ENCODE assay signal across 14 cellular contexts in the genomic region with DNA sequence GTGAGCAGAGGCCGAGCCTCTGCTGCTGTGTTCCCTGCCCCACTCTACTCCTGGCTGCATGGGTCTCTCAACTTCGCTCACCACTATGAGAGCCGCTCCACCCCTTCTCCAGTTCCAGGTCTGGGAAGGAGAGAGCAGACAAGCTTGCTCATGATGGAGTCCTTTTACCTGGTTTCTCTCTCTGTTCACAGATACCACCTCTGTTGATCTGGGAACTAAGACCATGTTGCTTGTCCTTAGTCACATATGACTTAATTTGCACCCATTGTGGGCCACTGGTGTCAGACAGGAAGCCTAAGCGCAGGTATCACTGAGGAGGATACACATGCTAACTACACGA. TPM values are rescaled to one million over a fixed set of nuclear protein-coding genes. Genes with fewer than 3 reads are reported as not detected.
A peak's percentile ranks its signal among the peaks of the same experiment; 100 is the strongest.
DNase-seq lines count a peak whose midpoint lies in the region; ATAC-seq, FAIRE-seq and TF ChIP-seq lines count a peak whose summit lies in the region.
"Had no signal": no experiment of that assay in that cellular context is flagged by ENCODE, and none has a peak within 500 bp of the region (broad histone marks: within the 10 kb centered on the region; RNA-seq: fewer than 3 reads in every experiment).

No MANE protein-coding gene starts in this region.

- peak overlapping the region; percentile 41 for H3K9ac ChIP-seq in astrocyte (ENCODE audit: low read length)

- H3K9me3 Mint-ChIP-seq in T-helper 2 cell treated with Interferon-gamma antibody and Interleukin-4, amounts not matched to agents 5 μg/mL and 100 μg/mL, for 36 hours = no peaks in the 10 kb centered on the region
- peaks cover 2% of the 10 kb centered on the region for H3K9me3 Mint-ChIP-seq in astrocyte (ENCODE audit: unreplicated experiment)

- peaks cover 9% of the 10 kb centered on the region for H4K20me1 ChIP-seq in astrocyte (ENCODE audit: insufficient read depth, low read length)
- no peaks in the 10 kb centered on the region for H4K20me1 ChIP-seq in osteoblast (ENCODE audit: insufficient read depth, low read length)

- H3K4me1 ChIP-seq in HEK293 (ENCODE audit: control insufficient read depth, insufficient read depth, low read length) (no peaks in the 10 kb centered on the region), astrocyte (ENCODE audit: insufficient read depth, low read length) (peaks cover 26% of the 10 kb centered on the region), osteoblast (ENCODE audit: insufficient read depth, low read length) (peaks cover 8% of the 10 kb centered on the region)

- H3K9me3 ChIP-seq in HEK293 (ENCODE audit: control insufficient read depth, insufficient read depth, low read depth, low read length) = no peaks in the 10 kb centered on the region
- H3K9me3 ChIP-seq in astrocyte (ENCODE audit: insufficient read depth, low read depth, low read length) = no peaks in the 10 kb centered on the region
- no peaks in the 10 kb centered on the region for H3K9me3 ChIP-seq in osteoblast (ENCODE audit: low read depth, low read length)

- H3K36me3 Mint-ChIP-seq in T-helper 2 cell treated with Interferon-gamma antibody and Interleukin-4, amounts not matched to agents 5 μg/mL and 100 μg/mL, for 36 hours (ENCODE audit: low read depth) = peaks cover 52% of the 10 kb centered on the region
- peaks cover 9% of the 10 kb centered on the region for H3K36me3 Mint-ChIP-seq in astrocyte (ENCODE audit: low read depth, unreplicated experiment)

- POLR2A ChIA-PET in HEK293 (lab: Yijun Ruan, JAX) = interaction anchor here (0.7 to 0.8 kb wide), 2 partner anchors 19 to 142 kb away, joined by 3 read pairs; no protein-coding TSS in a partner anchor

- peak overlapping the region; percentile 61 for H3K4me2 ChIP-seq in astrocyte (ENCODE audit: low read length)
- H3K4me2 ChIP-seq in osteoblast (ENCODE audit: insufficient read depth, low read length) = no peak overlapping the region

- H3K4me3 Mint-ChIP-seq in T-helper 2 cell treated with Interferon-gamma antibody and Interleukin-4, amounts not matched to agents 5 μg/mL and 100 μg/mL, for 36 hours = no peak overlapping the region
- H3K4me3 Mint-ChIP-seq in astrocyte (ENCODE audit: unreplicated experiment) = no peak overlapping the region

- no peak for FAIRE-seq in astrocyte (lab: Jason Lieb, UNC)
- FAIRE-seq: urothelium cell line had no signal

- H3K27me3 ChIP-seq in astrocyte (ENCODE audit: insufficient read depth, low read length) = no peaks in the 10 kb centered on the region
- no peaks in the 10 kb centered on the region for H3K27me3 ChIP-seq in osteoblast (ENCODE audit: insufficient read depth, low read length)

- H2AFZ ChIP-seq in astrocyte (ENCODE audit: low read depth, low read length) (peak overlapping the region; percentile 65), osteoblast (ENCODE audit: low read length) (peak overlapping the region; percentile 2)

- H3K27ac ChIP-seq in HEK293 (ENCODE audit: extremely low read depth, low read depth, low read length) (0 out of 2 replicates have a peak overlapping the region, but pooled peaks have one; percentile 1), astrocyte (ENCODE audit: low read depth, low read length) (no peak overlapping the region), osteoblast (ENCODE audit: low read depth, low read length) (no peak overlapping the region)

- ATAC-seq in HG02840 (IDR thresholded peaks at IDR 0.05; ENCODE audit: low FRiP score, unreplicated experiment) = no peak
- ATAC-seq: Right ventricle myocardium inferior had no signal

- H3K36me3 ChIP-seq in HEK293 (ENCODE audit: control insufficient read depth in 2 of 2, insufficient read depth in 1 of 2, low read length in 2 of 2) (peaks cover 28 to 82% of the 10 kb centered on the region in 2 experiments), astrocyte (ENCODE audit: insufficient read depth, low read length) (no peaks in the 10 kb centered on the region), osteoblast (ENCODE audit: insufficient read depth, low read length) (peaks cover 12% of the 10 kb centered on the region)

- no peaks in the 10 kb centered on the region for H3K4me1 Mint-ChIP-seq in T-helper 2 cell treated with Interferon-gamma antibody and Interleukin-4, amounts not matched to agents 5 μg/mL and 100 μg/mL, for 36 hours (ENCODE audit: low read depth)
- H3K4me1 Mint-ChIP-seq in astrocyte (ENCODE audit: low read depth, unreplicated experiment) = peaks cover 24% of the 10 kb centered on the region

- no peaks in the 10 kb centered on the region for H3K27me3 Mint-ChIP-seq in T-helper 2 cell treated with Interferon-gamma antibody and Interleukin-4, amounts not matched to agents 5 μg/mL and 100 μg/mL, for 36 hours (ENCODE audit: low read depth)
- H3K27me3 Mint-ChIP-seq in astrocyte (ENCODE audit: low read depth, unreplicated experiment) = no peaks in the 10 kb centered on the region

- DNase-seq in T-helper 2 cell treated with Interferon-gamma antibody and Interleukin-4, amounts not matched to agents 5 μg/mL and 100 μg/mL, for 36 hours (ENCODE audit: low spot score) = no peak
- DNase-seq in T-helper 2 cell (no peak), astrocyte (ENCODE audit: low read depth) (peak; percentile 47), osteoblast (ENCODE audit: insufficient read length, low spot score, missing footprints) (peak; percentile 54), putamen (ENCODE audit: low spot score) (no peak), HuH-7 (ENCODE audit: low spot score) (no peak)
- DNase-seq: caudate nucleus, GOT3, MV-4-11 had no signal

- CTCF ChIA-PET in HEK293 (lab: Yijun Ruan, JAX) = interaction anchor here (1.2 to 1.8 kb wide), 2 partner anchors 157 to 697 kb away, joined by 4 to 7 read pairs; no protein-coding TSS in a partner anchor

- no peak overlapping the region for H3K4me3 ChIP-seq in HEK293 (ENCODE audit: low read depth, low read length)
- H3K4me3 ChIP-seq in astrocyte (ENCODE audit: insufficient read depth, low read depth, low read length) = no peak overlapping the region
- no peak overlapping the region for H3K4me3 ChIP-seq in osteoblast (ENCODE audit: insufficient read depth, low read length)
- H3K4me3 ChIP-seq: lung had no signal

- no peaks in the 10 kb centered on the region for H3K79me2 ChIP-seq in astrocyte (ENCODE audit: insufficient read depth, low read length)
- no peaks in the 10 kb centered on the region for H3K79me2 ChIP-seq in osteoblast (ENCODE audit: insufficient read depth, low read length)

- peak overlapping the region; percentile 67 for H3K27ac Mint-ChIP-seq in T-helper 2 cell treated with Interferon-gamma antibody and Interleukin-4, amounts not matched to agents 5 μg/mL and 100 μg/mL, for 36 hours
- peak overlapping the region; percentile 41 for H3K27ac Mint-ChIP-seq in astrocyte (ENCODE audit: unreplicated experiment)

- no peak for TF ChIP-seq CTCF in HEK293 (tag by site-specific recombination; IDR thresholded peaks at IDR 0.05)
- no peak for TF ChIP-seq CTCF in astrocyte (IDR thresholded peaks at IDR 0.05; ENCODE audit: insufficient read depth, low read depth, low read length)
- TF ChIP-seq CTCF in osteoblast (IDR thresholded peaks at IDR 0.05; ENCODE audit: extremely low read depth, low read depth, low read length) = no peak

TF ChIP-seq in HEK293, 187 proteins besides CTCF, POLR2A, EP300 and RAD21:
- TF ChIP-seq, protein P1, sequence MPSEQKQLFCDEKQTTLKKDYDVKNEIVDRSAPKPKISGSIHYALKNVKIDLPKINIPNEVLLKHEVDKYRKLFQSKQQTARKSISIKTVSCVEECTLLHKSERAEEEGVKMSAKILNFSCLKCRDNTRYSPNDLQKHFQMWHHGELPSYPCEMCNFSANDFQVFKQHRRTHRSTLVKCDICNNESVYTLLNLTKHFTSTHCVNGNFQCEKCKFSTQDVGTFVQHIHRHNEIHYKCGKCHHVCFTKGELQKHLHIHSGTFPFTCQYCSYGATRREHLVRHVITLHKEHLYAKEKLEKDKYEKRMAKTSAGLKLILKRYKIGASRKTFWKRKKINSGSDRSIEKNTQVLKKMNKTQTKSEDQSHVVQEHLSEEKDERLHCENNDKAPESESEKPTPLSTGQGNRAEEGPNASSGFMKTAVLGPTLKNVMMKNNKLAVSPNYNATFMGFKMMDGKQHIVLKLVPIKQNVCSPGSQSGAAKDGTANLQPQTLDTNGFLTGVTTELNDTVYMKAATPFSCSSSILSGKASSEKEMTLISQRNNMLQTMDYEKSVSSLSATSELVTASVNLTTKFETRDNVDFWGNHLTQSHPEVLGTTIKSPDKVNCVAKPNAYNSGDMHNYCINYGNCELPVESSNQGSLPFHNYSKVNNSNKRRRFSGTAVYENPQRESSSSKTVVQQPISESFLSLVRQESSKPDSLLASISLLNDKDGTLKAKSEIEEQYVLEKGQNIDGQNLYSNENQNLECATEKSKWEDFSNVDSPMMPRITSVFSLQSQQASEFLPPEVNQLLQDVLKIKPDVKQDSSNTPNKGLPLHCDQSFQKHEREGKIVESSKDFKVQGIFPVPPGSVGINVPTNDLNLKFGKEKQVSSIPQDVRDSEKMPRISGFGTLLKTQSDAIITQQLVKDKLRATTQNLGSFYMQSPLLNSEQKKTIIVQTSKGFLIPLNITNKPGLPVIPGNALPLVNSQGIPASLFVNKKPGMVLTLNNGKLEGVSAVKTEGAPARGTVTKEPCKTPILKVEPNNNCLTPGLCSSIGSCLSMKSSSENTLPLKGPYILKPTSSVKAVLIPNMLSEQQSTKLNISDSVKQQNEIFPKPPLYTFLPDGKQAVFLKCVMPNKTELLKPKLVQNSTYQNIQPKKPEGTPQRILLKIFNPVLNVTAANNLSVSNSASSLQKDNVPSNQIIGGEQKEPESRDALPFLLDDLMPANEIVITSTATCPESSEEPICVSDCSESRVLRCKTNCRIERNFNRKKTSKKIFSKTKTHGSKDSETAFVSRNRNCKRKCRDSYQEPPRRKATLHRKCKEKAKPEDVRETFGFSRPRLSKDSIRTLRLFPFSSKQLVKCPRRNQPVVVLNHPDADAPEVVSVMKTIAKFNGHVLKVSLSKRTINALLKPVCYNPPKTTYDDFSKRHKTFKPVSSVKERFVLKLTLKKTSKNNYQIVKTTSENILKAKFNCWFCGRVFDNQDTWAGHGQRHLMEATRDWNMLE (tag by site-specific recombination; conservative IDR thresholded peaks at IDR 0.05; ENCODE audit: low read depth) = no peak
- TF ChIP-seq ZBTB17 (tag by site-specific recombination; IDR thresholded peaks at IDR 0.05) = peak; percentile 40; the same call in 1 of the 2 replicates
- TF ChIP-seq ZNF341 (tag by site-specific recombination; IDR thresholded peaks at IDR 0.05; ENCODE audit: low read depth) = 0 out of 2 replicates have a peak, but pooled peaks have one; percentile 5
TF ChIP-seq in HEK293: peak in this region for 2.

RNA-seq across cellular contexts. Expression of a gene that starts 26.8 kb away (rescaled TPM):
- total RNA-seq in astrocyte (12.6 and 12.8 TPM in 2 replicates), osteoblast (12.7 and 13.6 TPM in 2 replicates)

RNA-seq across cellular contexts. Expression of a gene that starts 45.9 kb away (rescaled TPM):
- 14.0 and 17.0 TPM in 2 replicates for total RNA-seq in astrocyte
- total RNA-seq in osteoblast = 411 and 475 TPM in 2 replicates

Comparison
In these comparisons a context has a peak if more than half of its experiments do, and no peak if none do; other contexts are left out.
1. DNase-seq: peak in astrocyte (single experiment) and osteoblast (single experiment); none in T-helper 2 cell treated with Interferon-gamma antibody and Interleukin-4, amounts not matched to agents 5 μg/mL and 100 μg/mL, for 36 hours (single experiment), T-helper 2 cell (0 of 5), putamen (single experiment) and HuH-7 (single experiment).
2. RNA of a gene that starts 45.9 kb away (total RNA-seq): 411 to 475 TPM in osteoblast; 14.0 to 17.0 TPM in astrocyte; every median in the first group is over 10 times any median in the second.